Comparison of ENCODE assay signal across 2 cellular contexts in genomic region chr18:32139835-32140283, GRCh38.
TF ChIP-seq lines count a peak whose summit lies in the region.

No MANE protein-coding gene starts in this region.

TF ChIP-seq in HCT116, 20 proteins besides CTCF, POLR2A, EP300 and RAD21:
- TF ChIP-seq REST (IDR thresholded peaks at IDR 0.05; ENCODE audit: low read depth) (no peak), POLR2AphosphoS5 (IDR thresholded peaks at IDR 0.05; ENCODE audit: low read depth, low read length) (no peak), CEBPB (IDR thresholded peaks at IDR 0.05; ENCODE audit: low read depth) (no peak), SRF (IDR thresholded peaks at IDR 0.05; ENCODE audit: low read depth) (no peak), JUND (IDR thresholded peaks at IDR 0.05) (no peak), EZH2phosphoT487 (IDR thresholded peaks at IDR 0.05; ENCODE audit: borderline replicate concordance) (no peak), ZNF274 (IDR thresholded peaks at IDR 0.05; ENCODE audit: low read depth, low read length) (no peak), ELF1 (IDR thresholded peaks at IDR 0.05; ENCODE audit: borderline replicate concordance, low read depth) (no peak)

TF ChIP-seq in H1, 55 proteins besides CTCF, POLR2A, EP300 and RAD21:
- TF ChIP-seq CBX5 (IDR thresholded peaks at IDR 0.05; ENCODE audit: low read depth, low read length) (no peak), TCF12 (IDR thresholded peaks at IDR 0.05; ENCODE audit: low read depth, low read length) (no peak), MAX (IDR thresholded peaks at IDR 0.05) (no peak), SIX5 (IDR thresholded peaks at IDR 0.05; ENCODE audit: low read depth, low read length) (no peak), HDAC2 (IDR thresholded peaks at IDR 0.05; ENCODE audit: borderline replicate concordance in 1 of 2, low read depth in 2 of 2, low read length in 2 of 2) (no peak)
